9 cellular contexts compared by ENCODE assay signal in the genomic region with DNA sequence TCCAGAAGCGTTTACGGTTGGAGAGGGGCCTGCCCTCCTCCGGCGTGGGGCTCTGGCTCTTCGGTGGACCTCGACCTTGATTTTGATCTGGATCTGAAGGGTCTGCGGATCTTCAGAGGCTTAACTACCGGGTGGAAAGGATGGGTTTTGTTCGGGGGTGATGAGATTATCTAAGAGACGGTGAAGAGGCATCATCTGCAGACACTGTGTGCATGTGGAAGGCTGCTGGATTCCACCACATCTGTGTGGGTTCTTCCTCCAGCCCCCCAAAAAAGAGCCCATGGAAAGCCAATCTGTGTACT. TPM values are rescaled to one million over a fixed set of nuclear protein-coding genes. Genes with fewer than 3 reads are reported as not detected.
DNase-seq lines count a peak whose midpoint lies in the region; ATAC-seq and TF ChIP-seq lines count a peak whose summit lies in the region.
"Had no signal": no experiment of that assay in that cellular context is flagged by ENCODE, and none has a peak within 500 bp of the region (broad histone marks: within the 10 kb centered on the region; RNA-seq: fewer than 3 reads in every experiment).

No MANE protein-coding gene starts in this region.

- no peak overlapping the region for H2BK15ac ChIP-seq in mesendoderm (replicated peaks; ENCODE audit: low read depth)

- H3K27ac ChIP-seq in cardiac muscle cell (no peak overlapping the region), breast epithelium (peak overlapping the region; percentile 97 to 99), mesendoderm (ENCODE audit: low read depth, low read length) (no peak overlapping the region), uterus (peak overlapping the region; percentile 90 to 91)

- H3K36me3 ChIP-seq in cardiac muscle cell (peaks cover 7% of the 10 kb centered on the region), breast epithelium (no peaks in the 10 kb centered on the region), mesendoderm (ENCODE audit: control insufficient read depth, insufficient read depth, low read length) (no peaks in the 10 kb centered on the region), uterus (no peaks in the 10 kb centered on the region)

- no peak overlapping the region for H2BK5ac ChIP-seq in mesendoderm (ENCODE audit: low read length)

- H3K23ac ChIP-seq in mesendoderm (ENCODE audit: low read length), result no peak overlapping the region

- H3K4me3 ChIP-seq in cardiac muscle cell, result peak overlapping the region; percentile 69
- H3K4me3 ChIP-seq in breast epithelium, result peak overlapping the region; percentile 72 to 83 (median 83)
- peak overlapping the region; percentile 54 for H3K4me3 ChIP-seq in mesendoderm (ENCODE audit: low read length)
- peak overlapping the region; percentile 56 to 93 for H3K4me3 ChIP-seq in uterus

- WGBS in mesendoderm (ENCODE audit: extremely low coverage, insufficient coverage, low lambda C conversion rate), result no CpG with 5 or more reads among the region's 10 CpGs

- H3K18ac ChIP-seq in mesendoderm (ENCODE audit: low read length), result no peak overlapping the region

- H3K9me3 ChIP-seq in cardiac muscle cell (ENCODE audit: low read depth) (no peaks in the 10 kb centered on the region), breast epithelium (no peaks in the 10 kb centered on the region), uterus (no peaks in the 10 kb centered on the region)

- H3K79me2 ChIP-seq in mesendoderm (ENCODE audit: control insufficient read depth, insufficient read depth, low read length), result no peaks in the 10 kb centered on the region

- H2BK120ac ChIP-seq in mesendoderm (ENCODE audit: low read depth, low read length), result no peak overlapping the region

- no peak for TF ChIP-seq POLR2A in breast epithelium (IDR thresholded peaks at IDR 0.05)
- TF ChIP-seq POLR2A in uterus (IDR thresholded peaks at IDR 0.05), result no peak

- ATAC-seq in left cardiac atrium (no peak), GM19395 (IDR thresholded peaks at IDR 0.05; ENCODE audit: unreplicated experiment) (no peak)

- H2AK5ac ChIP-seq in mesendoderm (ENCODE audit: low read length), result no peak overlapping the region

- no peak for DNase-seq in cardiac muscle cell (ENCODE audit: low read depth in 1 of 2, low spot score in 1 of 2)
- DNase-seq in left cardiac atrium, result no peak
- no peak for DNase-seq in breast epithelium (ENCODE audit: low spot score in 2 of 2)
- no peak for DNase-seq in mesendoderm
- no peak for DNase-seq in uterus
- no peak for DNase-seq in glomerular visceral epithelial cell (ENCODE audit: extremely low spot score)
- no peak for DNase-seq in EL
- DNase-seq: NCI-H1436 treated with DMSO at 0.1 percent for 48 hours had no signal

- H3K4ac ChIP-seq in mesendoderm (ENCODE audit: low read depth, low read length), result no peak overlapping the region

- intact Hi-C loops in left cardiac atrium (cut with DNase I), result no loop called here
- intact Hi-C loops in breast epithelium (cut with DNase I; ENCODE audit: low total_unique reads), result no loop called here
- intact Hi-C loops in uterus (cut with DNase I; ENCODE audit: low total_unique reads), result no loop called here

- H3K4me1 ChIP-seq in cardiac muscle cell (ENCODE audit: low read depth) (peaks cover 4% of the 10 kb centered on the region), breast epithelium (no peaks in the 10 kb centered on the region), mesendoderm (ENCODE audit: control insufficient read depth, low read depth, low read length) (peaks cover 2% of the 10 kb centered on the region), uterus (peaks cover 0 to 6% of the 10 kb centered on the region in 2 donors)

- no peaks in the 10 kb centered on the region for H3K79me1 ChIP-seq in mesendoderm (ENCODE audit: low read length)

- peak overlapping the region; percentile 77 for H3K9ac ChIP-seq in mesendoderm (ENCODE audit: low read length)

- TF ChIP-seq CTCF in cardiac muscle cell (IDR thresholded peaks at IDR 0.05; ENCODE audit: low read depth, low read length), result no peak
- no peak for TF ChIP-seq CTCF in breast epithelium (IDR thresholded peaks at IDR 0.05)
- no peak for TF ChIP-seq CTCF in uterus (IDR thresholded peaks at IDR 0.05)

- peak overlapping the region; percentile 89 for H3K56ac ChIP-seq in mesendoderm (ENCODE audit: low read length)

- H3K27me3 ChIP-seq in cardiac muscle cell (peaks cover under 1% of the 10 kb centered on the region), breast epithelium (no peaks in the 10 kb centered on the region), mesendoderm (ENCODE audit: insufficient read depth, low read length, poor library complexity) (no peaks in the 10 kb centered on the region), uterus (no peaks in the 10 kb centered on the region)

- no peak overlapping the region for H4K8ac ChIP-seq in mesendoderm (ENCODE audit: low read depth, low read length)

- peak overlapping the region; percentile 67 for H3K4me2 ChIP-seq in mesendoderm (ENCODE audit: low read length)

- no peak overlapping the region for H4K5ac ChIP-seq in mesendoderm (ENCODE audit: low read length)

RNA-seq across cellular contexts. Expression of gene LGALSL, which starts 1.0 kb away (rescaled TPM):
- total RNA-seq in cardiac muscle cell (12.8 and 15.8 TPM in 2 replicates), left cardiac atrium (10 to 100 TPM; 13.1 to 18.0 TPM), breast epithelium (10 to 100 TPM in 2 of 3 donors, 1 to 10 TPM in 1; 9.4 to 16.7 (median 16.5) TPM), uterus (10 to 100 TPM in 2 of 4 donors, 1 to 10 TPM in 2; 6.8 to 30.0 (median 15.5) TPM)
- 12.4 and 21.2 TPM in 2 replicates for polyA plus RNA-seq in cardiac muscle cell
- 9.2 TPM for polyA plus RNA-seq in mesendoderm (2013, experiment 1 of 2)
- polyA plus RNA-seq in mesendoderm (2013, experiment 2 of 2), result 8.9 TPM

Comparison
In these comparisons a context has a peak if more than half of its experiments do, and no peak if none do; other contexts are left out.
1. H3K27ac ChIP-seq: peak in breast epithelium (2 of 2) and uterus (2 of 2); none in cardiac muscle cell (single experiment) and mesendoderm (single experiment).
2. Peak in every context shown above with its lines, with median percentiles within 50 percentile points of each other: H3K4me3 ChIP-seq.